1 cellular context compared by ENCODE assay signal in genomic region chr7:2104107-2104710, GRCh38.
A peak's percentile ranks its signal among the peaks of the same experiment; 100 is the strongest.
TF ChIP-seq lines count a peak whose summit lies in the region.

No MANE protein-coding gene starts in this region.

TF ChIP-seq in K562, 482 proteins besides CTCF, POLR2A, EP300 and RAD21 (continued from another document and continues in another):
- peak; percentile 70; the same call in 1 of the 2 replicates for TF ChIP-seq ATF6 (CRISPR knock-in tag; IDR thresholded peaks at IDR 0.05)
- TF ChIP-seq SNAPC5 (CRISPR knock-in tag; IDR thresholded peaks at IDR 0.05), result no peak
- TF ChIP-seq FOXJ2 (tag; IDR thresholded peaks at IDR 0.05), result no peak
- 0 out of 4 replicates have a peak, but pooled peaks of 1 of the 2 experiments have one; percentile 44 for TF ChIP-seq NONO (IDR thresholded peaks at IDR 0.05; ENCODE audit: low read depth in 2 of 2, low read length in 1 of 2)
- no peak for TF ChIP-seq ZNF197 (CRISPR knock-in tag; IDR thresholded peaks at IDR 0.05; ENCODE audit: low read depth)
- TF ChIP-seq ARID1B (IDR thresholded peaks at IDR 0.05), result peak; percentile 64
- TF ChIP-seq ARID2 (IDR thresholded peaks at IDR 0.05), result no peak
- TF ChIP-seq RBM34 (IDR thresholded peaks at IDR 0.05; ENCODE audit: borderline replicate concordance, insufficient read depth, low read length), result no peak
- TF ChIP-seq ZHX1 (conservative IDR thresholded peaks at IDR 0.05; ENCODE audit: low read length), result no peak
- no peak for TF ChIP-seq GATAD2B (IDR thresholded peaks at IDR 0.05; ENCODE audit: borderline replicate concordance)
- TF ChIP-seq RFX5 (IDR thresholded peaks at IDR 0.05; ENCODE audit: low read depth, low read length), result no peak
- TF ChIP-seq ZNF696 (CRISPR knock-in tag; conservative IDR thresholded peaks at IDR 0.05), result no peak
- TF ChIP-seq E2F3 (CRISPR knock-in tag; IDR thresholded peaks at IDR 0.05), result peak; percentile 45
- TF ChIP-seq ZNF41 (CRISPR knock-in tag; conservative IDR thresholded peaks at IDR 0.05), result no peak
- no peak for TF ChIP-seq ZNF23 (CRISPR knock-in tag; IDR thresholded peaks at IDR 0.05)
- TF ChIP-seq SUPT5H (IDR thresholded peaks at IDR 0.05), result peak; percentile 57; the same call in 1 of the 2 replicates
- peak; percentile 61; the same call in 1 of the 2 replicates for TF ChIP-seq ZNF589 (CRISPR knock-in tag; IDR thresholded peaks at IDR 0.05; ENCODE audit: low read depth)
- no peak; a peak in 1 of 4 replicates for TF ChIP-seq ZMIZ1 (IDR thresholded peaks at IDR 0.05; ENCODE audit: low read depth in 2 of 2, low read length in 2 of 2)
- TF ChIP-seq BCOR (IDR thresholded peaks at IDR 0.05), result peak; percentile 38; the same call in 1 of the 2 replicates
- TF ChIP-seq ZNF77 (CRISPR knock-in tag; IDR thresholded peaks at IDR 0.05), result no peak
- TF ChIP-seq ZNF717 (CRISPR knock-in tag; IDR thresholded peaks at IDR 0.05), result no peak
- no peak for TF ChIP-seq MTF1 (CRISPR knock-in tag; IDR thresholded peaks at IDR 0.05; ENCODE audit: borderline replicate concordance)
- TF ChIP-seq ZBTB49 (CRISPR knock-in tag; IDR thresholded peaks at IDR 0.05; ENCODE audit: borderline replicate concordance), result no peak
- TF ChIP-seq CREB3 (tag; conservative IDR thresholded peaks at IDR 0.05; ENCODE audit: low read depth), result no peak
- TF ChIP-seq PYGO2 (tag; IDR thresholded peaks at IDR 0.05), result no peak
- no peak for TF ChIP-seq KLF10 (CRISPR knock-in tag; IDR thresholded peaks at IDR 0.05)
- TF ChIP-seq, protein P1, sequence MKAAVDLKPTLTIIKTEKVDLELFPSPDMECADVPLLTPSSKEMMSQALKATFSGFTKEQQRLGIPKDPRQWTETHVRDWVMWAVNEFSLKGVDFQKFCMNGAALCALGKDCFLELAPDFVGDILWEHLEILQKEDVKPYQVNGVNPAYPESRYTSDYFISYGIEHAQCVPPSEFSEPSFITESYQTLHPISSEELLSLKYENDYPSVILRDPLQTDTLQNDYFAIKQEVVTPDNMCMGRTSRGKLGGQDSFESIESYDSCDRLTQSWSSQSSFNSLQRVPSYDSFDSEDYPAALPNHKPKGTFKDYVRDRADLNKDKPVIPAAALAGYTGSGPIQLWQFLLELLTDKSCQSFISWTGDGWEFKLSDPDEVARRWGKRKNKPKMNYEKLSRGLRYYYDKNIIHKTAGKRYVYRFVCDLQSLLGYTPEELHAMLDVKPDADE (conservative IDR thresholded peaks at IDR 0.05; ENCODE audit: control insufficient read depth, low read depth, low read length), result peak; percentile 57; the same call in 1 of the 2 replicates
- TF ChIP-seq ZNF507 (tag; conservative IDR thresholded peaks at IDR 0.05), result no peak
- TF ChIP-seq DNMT1 (IDR thresholded peaks at IDR 0.05), result no peak
- TF ChIP-seq RCOR1 (IDR thresholded peaks at IDR 0.05; ENCODE audit: borderline replicate concordance in 1 of 2, low read depth in 2 of 2, low read length in 2 of 2), result peak in 1 of 2 experiments; percentile 71; a peak in 1 of 4 replicates
- no peak for TF ChIP-seq MIER1 (IDR thresholded peaks at IDR 0.05; ENCODE audit: low read depth)
- TF ChIP-seq COPS2 (conservative IDR thresholded peaks at IDR 0.05), result no peak
- TF ChIP-seq GTF2F1 (IDR thresholded peaks at IDR 0.05; ENCODE audit: low read depth, low read length), result peak; percentile 73; the same call in 1 of the 2 replicates
- TF ChIP-seq NCOA4 (IDR thresholded peaks at IDR 0.05; ENCODE audit: partially characterized antibody), result no peak
- TF ChIP-seq ESRRA (IDR thresholded peaks at IDR 0.05; ENCODE audit: borderline replicate concordance, low read depth), result peak; percentile 70; the same call in 1 of the 2 replicates
- peak; percentile 81 to 94; a peak in 3 of 4 replicates for TF ChIP-seq TEAD1 (CRISPR knock-in tag; IDR thresholded peaks at IDR 0.05)
- TF ChIP-seq JUNB (CRISPR knock-in tag; conservative IDR thresholded peaks at IDR 0.05), result no peak
- TF ChIP-seq, protein P2, sequence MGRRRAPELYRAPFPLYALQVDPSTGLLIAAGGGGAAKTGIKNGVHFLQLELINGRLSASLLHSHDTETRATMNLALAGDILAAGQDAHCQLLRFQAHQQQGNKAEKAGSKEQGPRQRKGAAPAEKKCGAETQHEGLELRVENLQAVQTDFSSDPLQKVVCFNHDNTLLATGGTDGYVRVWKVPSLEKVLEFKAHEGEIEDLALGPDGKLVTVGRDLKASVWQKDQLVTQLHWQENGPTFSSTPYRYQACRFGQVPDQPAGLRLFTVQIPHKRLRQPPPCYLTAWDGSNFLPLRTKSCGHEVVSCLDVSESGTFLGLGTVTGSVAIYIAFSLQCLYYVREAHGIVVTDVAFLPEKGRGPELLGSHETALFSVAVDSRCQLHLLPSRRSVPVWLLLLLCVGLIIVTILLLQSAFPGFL (CRISPR knock-in tag; IDR thresholded peaks at IDR 0.05), result no peak
- TF ChIP-seq ZNF184 (CRISPR knock-in tag; IDR thresholded peaks at IDR 0.05), result no peak
- TF ChIP-seq HCFC1 (IDR thresholded peaks at IDR 0.05; ENCODE audit: low read depth, low read length), result peak; percentile 60
- no peak for TF ChIP-seq ZNF354B (CRISPR knock-in tag; IDR thresholded peaks at IDR 0.05)
- TF ChIP-seq RFX1 (IDR thresholded peaks at IDR 0.05), result no peak
- TF ChIP-seq GATA2 (CRISPR knock-in tag; IDR thresholded peaks at IDR 0.05), result no peak
- TF ChIP-seq SLC30A9 (CRISPR knock-in tag; IDR thresholded peaks at IDR 0.05), result no peak
- no peak; the same call in 1 of the 2 replicates for TF ChIP-seq PHF21A (IDR thresholded peaks at IDR 0.05; ENCODE audit: borderline replicate concordance, low read depth)
- TF ChIP-seq, protein P3, sequence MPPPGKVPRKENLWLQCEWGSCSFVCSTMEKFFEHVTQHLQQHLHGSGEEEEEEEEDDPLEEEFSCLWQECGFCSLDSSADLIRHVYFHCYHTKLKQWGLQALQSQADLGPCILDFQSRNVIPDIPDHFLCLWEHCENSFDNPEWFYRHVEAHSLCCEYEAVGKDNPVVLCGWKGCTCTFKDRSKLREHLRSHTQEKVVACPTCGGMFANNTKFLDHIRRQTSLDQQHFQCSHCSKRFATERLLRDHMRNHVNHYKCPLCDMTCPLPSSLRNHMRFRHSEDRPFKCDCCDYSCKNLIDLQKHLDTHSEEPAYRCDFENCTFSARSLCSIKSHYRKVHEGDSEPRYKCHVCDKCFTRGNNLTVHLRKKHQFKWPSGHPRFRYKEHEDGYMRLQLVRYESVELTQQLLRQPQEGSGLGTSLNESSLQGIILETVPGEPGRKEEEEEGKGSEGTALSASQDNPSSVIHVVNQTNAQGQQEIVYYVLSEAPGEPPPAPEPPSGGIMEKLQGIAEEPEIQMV (tag; conservative IDR thresholded peaks at IDR 0.05; ENCODE audit: low read depth), result no peak
- no peak for TF ChIP-seq RBM15 (IDR thresholded peaks at IDR 0.05; ENCODE audit: insufficient read depth, low read length)
- peak; percentile 70; the same call in 1 of the 2 replicates for TF ChIP-seq HBP1 (CRISPR knock-in tag; IDR thresholded peaks at IDR 0.05)
- peak; percentile 71 for TF ChIP-seq SOX6 (IDR thresholded peaks at IDR 0.05)
- no peak for TF ChIP-seq FOS (IDR thresholded peaks at IDR 0.05; ENCODE audit: extremely low read depth, insufficient read length)
- peak; percentile 77 for TF ChIP-seq GABPB1 (CRISPR knock-in tag; IDR thresholded peaks at IDR 0.05)
- TF ChIP-seq TAF1 (IDR thresholded peaks at IDR 0.05; ENCODE audit: control insufficient read depth, extremely low read depth, insufficient read depth, low read length, severe bottlenecking), result peak; percentile 28
- TF ChIP-seq TBP (optimal IDR thresholded peaks at IDR 0.05; ENCODE audit: low read depth, low read length), result no peak
- TF ChIP-seq NCOA1 (IDR thresholded peaks at IDR 0.05; ENCODE audit: low read depth), result peak; percentile 84
- no peak for TF ChIP-seq GABPB2 (CRISPR knock-in tag; conservative IDR thresholded peaks at IDR 0.05)
